Comparison of ENCODE assay signal across 20 cellular contexts in the genomic region with DNA sequence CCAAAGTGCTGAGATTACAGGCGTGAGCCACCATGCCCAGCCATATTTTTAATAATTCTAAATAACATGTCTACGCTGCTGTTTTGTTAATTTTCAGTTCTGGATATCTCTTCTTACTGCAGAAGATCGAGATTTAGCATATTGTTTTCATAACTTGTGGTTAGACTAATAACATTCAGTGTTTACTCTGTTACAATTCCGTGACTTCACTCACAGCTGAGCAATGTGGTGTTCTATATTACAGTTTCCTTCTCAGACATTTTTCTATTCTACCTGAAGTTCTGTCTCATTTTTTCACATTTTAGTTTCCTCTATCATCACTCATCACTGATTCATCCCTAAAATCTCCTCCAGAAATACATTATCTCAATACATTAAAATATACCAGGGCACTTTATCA. TPM values are rescaled to one million over a fixed set of nuclear protein-coding genes. Genes with fewer than 3 reads are reported as not detected.
"Had no signal": no experiment of that assay in that cellular context is flagged by ENCODE, and none has a peak within 500 bp of the region (broad histone marks: within the 10 kb centered on the region; RNA-seq: fewer than 3 reads in every experiment).

No MANE protein-coding gene starts in this region.

- DNase-seq: foreskin melanocyte; head of caudate nucleus; kidney; left cardiac atrium; left ventricle myocardium inferior; lower lobe of right lung; natural killer cell; nucleus accumbens; ovary; right cardiac atrium; small intestine; stimulated activated CD4-positive, alpha-beta T cell treated with anti-CD3 and anti-CD28 coated beads, Interleukin-12 subunit alpha, Interleukin-12 subunit beta, amount 100 ng/mL, for 4 hours; stimulated activated naive CD4-positive, alpha-beta T cell; stomach; substantia nigra; transverse colon had no signal

- H3K36me3 ChIP-seq: left ventricle myocardium inferior, lower lobe of right lung, neural progenitor cell, ovary, stomach, thoracic aorta, transverse colon had no signal

- H3K9me3 ChIP-seq: left ventricle myocardium inferior, lower lobe of right lung, ovary, stomach, thoracic aorta, transverse colon had no signal

- ATAC-seq: left cardiac atrium, lower lobe of right lung, natural killer cell, right cardiac atrium had no signal

- H3K27ac ChIP-seq: hepatocyte, left ventricle myocardium inferior, lower lobe of right lung, neural progenitor cell, ovary, stomach, thoracic aorta, transverse colon had no signal

- H3K27me3 ChIP-seq: hepatocyte, neural progenitor cell, ovary had no signal

- H3K4me1 ChIP-seq: left ventricle myocardium inferior, lower lobe of right lung, transverse colon had no signal

- H3K4me3 ChIP-seq: hepatocyte, left ventricle myocardium inferior, lower lobe of right lung, neural progenitor cell, ovary, stomach, thoracic aorta, transverse colon had no signal

RNA-seq across cellular contexts. Expression of a gene that starts 10.9 kb away (rescaled TPM):
- total RNA-seq: endothelial cell of umbilical vein, left ventricle myocardium inferior, thoracic aorta had no signal
